ENCODE assay signal across 8 cellular contexts in the genomic region with DNA sequence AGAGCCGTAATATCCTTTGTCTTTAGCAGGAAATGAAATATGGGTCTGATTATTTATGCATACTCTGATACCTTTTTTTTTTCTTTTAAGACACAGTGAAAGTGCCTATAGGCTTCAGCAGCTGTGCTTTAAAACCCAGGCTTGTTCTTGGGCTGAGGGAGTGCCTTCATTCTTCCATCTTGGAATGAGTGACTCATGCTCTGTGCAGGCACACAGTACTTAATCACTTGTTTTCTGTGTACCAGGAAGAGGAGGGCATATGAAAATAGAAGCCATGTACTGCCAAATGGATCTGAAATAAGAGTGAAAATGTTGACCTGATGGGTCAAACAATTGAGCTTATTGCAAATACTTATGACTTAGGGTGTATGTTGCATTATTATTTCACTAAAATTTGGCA. TPM values are rescaled to one million over a fixed set of nuclear protein-coding genes. Genes with fewer than 3 reads are reported as not detected.
DNase-seq lines count a peak whose midpoint lies in the region; ATAC-seq lines count a peak whose summit lies in the region.

No MANE protein-coding gene starts in this region.

- H3K4me1 Mint-ChIP-seq in activated CD8-positive, alpha-beta T cell treated with anti-CD3 and anti-CD28 coated beads, Interleukin-2, amount 10 ng/mL, durations not matched to agents 7 days and 5 days (ENCODE audit: low read depth), result peaks cover 29% of the 10 kb centered on the region

- H3K4me3 Mint-ChIP-seq in activated CD8-positive, alpha-beta T cell treated with anti-CD3 and anti-CD28 coated beads, Interleukin-2, amount 10 ng/mL, durations not matched to agents 7 days and 5 days, result no peak overlapping the region

- intact Hi-C loops in posterior vena cava (cut with DNase I), result no loop called here

- peak overlapping the region; percentile 39 for H3K27ac Mint-ChIP-seq in activated CD8-positive, alpha-beta T cell treated with anti-CD3 and anti-CD28 coated beads, Interleukin-2, amount 10 ng/mL, durations not matched to agents 7 days and 5 days

- CTCF ChIA-PET in activated CD8-positive, alpha-beta T cell treated with anti-CD3 and anti-CD28 coated beads, Interleukin-2, amount 10 ng/mL, durations not matched to agents 7 days and 5 days (lab: Charles Lee), result interaction anchor here (0.7 to 8.2 kb wide), 6 partner anchors 9 to 122 kb away, joined by 3 to 44 read pairs (median 6); no protein-coding TSS in a partner anchor

- no peaks in the 10 kb centered on the region for H3K9me3 Mint-ChIP-seq in activated CD8-positive, alpha-beta T cell treated with anti-CD3 and anti-CD28 coated beads, Interleukin-2, amount 10 ng/mL, durations not matched to agents 7 days and 5 days (ENCODE audit: insufficient read depth)

- POLR2A ChIA-PET in activated CD8-positive, alpha-beta T cell treated with anti-CD3 and anti-CD28 coated beads, Interleukin-2, amount 10 ng/mL, durations not matched to agents 7 days and 5 days (lab: Charles Lee), result interaction anchor here (1.2 kb wide), 1 partner anchor 12 kb away, joined by 3 read pairs; no protein-coding TSS in a partner anchor

- H3K36me3 Mint-ChIP-seq in activated CD8-positive, alpha-beta T cell treated with anti-CD3 and anti-CD28 coated beads, Interleukin-2, amount 10 ng/mL, durations not matched to agents 7 days and 5 days (ENCODE audit: low read depth), result no peaks in the 10 kb centered on the region

- ATAC-seq in activated CD8-positive, alpha-beta T cell treated with anti-CD3 and anti-CD28 coated beads, Interleukin-2, amount 10 ng/mL, durations not matched to agents 7 days and 5 days, result peak; percentile 51
- ATAC-seq in HG02610 (IDR thresholded peaks at IDR 0.05; ENCODE audit: unreplicated experiment), result no peak

- DNase-seq in stimulated activated CD4-positive, alpha-beta T cell treated with anti-CD3 and anti-CD28 coated beads, Interleukin-2, amount 100 ng/mL, for 4 hours (ENCODE audit: low read depth), result peak; percentile 17
- DNase-seq in stimulated activated CD4-positive, alpha-beta T cell treated with anti-CD3 and anti-CD28 coated beads, Interleukin-12 subunit alpha, Interleukin-12 subunit beta, amount 100 ng/mL, for 4 hours, result no peak
- no peak for DNase-seq in activated CD8-positive, alpha-beta T cell treated with anti-CD3 and anti-CD28 coated beads, Interleukin-2, amount 10 ng/mL, durations not matched to agents 7 days and 5 days
- DNase-seq in islet precursor cell (peak; percentile 88), NCI-H2171 treated with DMSO at 0.1 percent for 48 hours (lab: John Stamatoyannopoulos, UW) (no peak), activated gamma-delta T cell (lab: John Stamatoyannopoulos, UW) (no peak), posterior vena cava (ENCODE audit: low spot score) (no peak)

- H3K27me3 Mint-ChIP-seq in activated CD8-positive, alpha-beta T cell treated with anti-CD3 and anti-CD28 coated beads, Interleukin-2, amount 10 ng/mL, durations not matched to agents 7 days and 5 days (ENCODE audit: low read depth), result no peaks in the 10 kb centered on the region

RNA-seq across cellular contexts. Expression of a gene that starts 12.0 kb away (rescaled TPM):
- 10 to 100 TPM; 15.9 to 17.6 TPM for total RNA-seq in activated CD8-positive, alpha-beta T cell treated with anti-CD3 and anti-CD28 coated beads, Interleukin-2, amount 10 ng/mL, durations not matched to agents 7 days and 5 days
- 10 to 100 TPM; 10.5 to 21.9 TPM for total RNA-seq in posterior vena cava

Comparison
In these comparisons a context has a peak if more than half of its experiments do, and no peak if none do; other contexts are left out.
1. DNase-seq: peak in stimulated activated CD4-positive, alpha-beta T cell treated with anti-CD3 and anti-CD28 coated beads, Interleukin-2, amount 100 ng/mL, for 4 hours (single experiment) and islet precursor cell (single experiment); none in stimulated activated CD4-positive, alpha-beta T cell treated with anti-CD3 and anti-CD28 coated beads, Interleukin-12 subunit alpha, Interleukin-12 subunit beta, amount 100 ng/mL, for 4 hours (single experiment), activated CD8-positive, alpha-beta T cell treated with anti-CD3 and anti-CD28 coated beads, Interleukin-2, amount 10 ng/mL, durations not matched to agents 7 days and 5 days (single experiment), NCI-H2171 treated with DMSO at 0.1 percent for 48 hours (single experiment), activated gamma-delta T cell (single experiment) and posterior vena cava (single experiment).